Comparison of ENCODE assay signal across 1 cellular context in the genomic region with DNA sequence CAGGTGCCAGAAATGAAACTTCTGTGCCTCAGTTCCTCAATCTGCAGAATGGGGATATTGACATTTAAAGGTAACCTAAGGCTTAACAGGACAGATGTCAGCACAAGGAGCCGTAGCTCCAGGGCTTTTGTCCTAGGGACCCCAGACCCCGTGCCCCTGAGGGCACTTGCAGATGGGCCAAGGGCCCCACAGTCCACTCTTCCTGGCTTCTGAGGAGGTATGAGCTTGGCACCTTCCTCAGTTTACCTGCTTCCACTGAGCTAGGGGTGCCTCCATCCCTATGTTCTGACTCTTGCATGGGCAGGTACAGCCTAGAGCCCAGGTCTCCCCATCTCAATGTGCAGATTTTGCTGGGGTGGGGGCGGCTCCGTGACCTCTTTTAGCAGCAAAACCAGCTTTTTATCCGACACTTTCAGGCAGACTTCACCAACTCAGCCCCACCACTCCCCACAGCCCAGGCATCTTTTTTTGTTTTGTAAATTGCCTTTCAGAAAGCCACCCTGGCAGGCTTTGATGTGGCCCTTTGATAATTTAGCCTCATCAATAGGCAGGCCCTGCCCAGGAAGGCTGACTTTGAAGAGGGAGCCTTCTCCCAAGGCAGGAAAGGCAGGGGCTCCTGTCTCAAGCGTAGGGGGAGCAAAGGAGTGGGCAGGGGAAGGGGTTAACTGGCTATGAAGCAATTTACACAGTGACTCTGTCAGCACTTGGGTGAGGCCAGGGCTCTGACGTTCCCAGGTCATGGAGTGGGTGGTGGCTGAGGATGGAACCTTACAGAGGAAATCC.
TF ChIP-seq lines count a peak whose summit lies in the region.

No MANE protein-coding gene starts in this region.

TF ChIP-seq in K562, 482 proteins besides CTCF, POLR2A, EP300 and RAD21:
- peak; percentile 30 for TF ChIP-seq RBM25 (IDR thresholded peaks at IDR 0.05; ENCODE audit: low read depth, low read length, severe bottlenecking)
- TF ChIP-seq E2F3 (CRISPR knock-in tag; IDR thresholded peaks at IDR 0.05): no peak
TF ChIP-seq in K562: peak in this region for 1.
